Comparison of ENCODE assay signal across 1 cellular context in genomic region chr22:31695423-31695822, GRCh38.
TF ChIP-seq lines count a peak whose summit lies in the region.

No MANE protein-coding gene starts in this region.

TF ChIP-seq in GM23338, 12 proteins besides CTCF, POLR2A, EP300 and RAD21 (continued from another document):
- TF ChIP-seq ETS1 (IDR thresholded peaks at IDR 0.05) (no peak), NANOG (IDR thresholded peaks at IDR 0.05; ENCODE audit: borderline replicate concordance) (no peak), EZH2phosphoT487 (IDR thresholded peaks at IDR 0.05; ENCODE audit: unreplicated experiment) (no peak), ZNF331 (CRISPR knock-in tag; IDR thresholded peaks at IDR 0.05; ENCODE audit: low read depth) (no peak), CREB1 (CRISPR knock-in tag; IDR thresholded peaks at IDR 0.05; ENCODE audit: low read depth) (no peak), ZNF462 (CRISPR knock-in tag; IDR thresholded peaks at IDR 0.05) (no peak), EZH2 (IDR thresholded peaks at IDR 0.05; ENCODE audit: low read depth, unreplicated experiment) (no peak), POLR2AphosphoS5 (IDR thresholded peaks at IDR 0.05; ENCODE audit: low read depth) (no peak), STAT1 (IDR thresholded peaks at IDR 0.05; ENCODE audit: unreplicated experiment) (no peak), ZNF114 (CRISPR knock-in tag; IDR thresholded peaks at IDR 0.05) (no peak)
